Comparison of ENCODE assay signal across 14 cellular contexts in genomic region chr12:99111600-99111999, GRCh38.
A peak's percentile ranks its signal among the peaks of the same experiment; 100 is the strongest.
DNase-seq lines count a peak whose midpoint lies in the region; ATAC-seq and TF ChIP-seq lines count a peak whose summit lies in the region.
"Had no signal": no experiment of that assay in that cellular context is flagged by ENCODE, and none has a peak within 500 bp of the region (broad histone marks: within the 10 kb centered on the region; RNA-seq: fewer than 3 reads in every experiment).

No MANE protein-coding gene starts in this region.

- H3K4me3 ChIP-seq in heart right ventricle: no peak overlapping the region
- H3K4me3 ChIP-seq: sigmoid colon, stomach had no signal

- peaks cover 0 to 7% (median 0%) of the 10 kb centered on the region in 11 donors for H3K9me3 ChIP-seq in heart right ventricle
- H3K9me3 ChIP-seq: sigmoid colon, SK-N-SH had no signal

- H3K27ac ChIP-seq in foreskin keratinocyte (no peak overlapping the region), heart right ventricle (no peak overlapping the region)
- H3K27ac ChIP-seq: sigmoid colon, stomach had no signal

- no peak for TF ChIP-seq CTCF in foreskin keratinocyte (conservative IDR thresholded peaks at IDR 0.05)
- no peak for TF ChIP-seq CTCF in heart right ventricle (IDR thresholded peaks at IDR 0.05)

- H3K27me3 ChIP-seq in foreskin keratinocyte (no peaks in the 10 kb centered on the region), heart right ventricle (no peaks in the 10 kb centered on the region)
- H3K27me3 ChIP-seq: sigmoid colon, stomach had no signal

- WGBS in heart right ventricle, 2 donors: 67 to 69% methylated on average over 5 of the region's 5 CpGs

- ATAC-seq in foreskin keratinocyte (no peak), heart right ventricle (no peak), HG03159 (IDR thresholded peaks at IDR 0.05; ENCODE audit: unreplicated experiment) (no peak)
- ATAC-seq: natural killer cell treated with Interleukin-12 subunit alpha and Interleukin-12 subunit beta and Interleukin-15 and Interleukin-18, amount 100 ng/mL, for 72 hours had no signal

- H3K4me1 ChIP-seq in foreskin keratinocyte (no peaks in the 10 kb centered on the region), heart right ventricle (no peaks in the 10 kb centered on the region)
- H3K4me1 ChIP-seq: sigmoid colon, stomach had no signal

- intact Hi-C loops in posterior vena cava (cut with DNase I): no loop called here
- intact Hi-C loops in heart right ventricle (cut with DNase I): no loop called here

- DNase-seq in COR-L47 (lab: John Stamatoyannopoulos, UW): peak; percentile 85
- DNase-seq in NCI-H1105 treated with DMSO at 0.1 percent for 48 hours (lab: John Stamatoyannopoulos, UW): peak; percentile 95
- peak; percentile 13 to 87 for DNase-seq in NCI-H524 (lab: John Stamatoyannopoulos, UW)
- peak; percentile 58 for DNase-seq in cerebellar cortex (ENCODE audit: low spot score)
- no peak for DNase-seq in foreskin keratinocyte
- DNase-seq in posterior vena cava (ENCODE audit: low spot score): no peak
- no peak for DNase-seq in heart right ventricle
- DNase-seq: activated naive CD4-positive, alpha-beta T cell treated with anti-CD3 and anti-CD28 coated beads, Interleukin-2, amount 50 U/mL, for 16 hours; NK-92 treated with Interleukin-12 subunit alpha and Interleukin-12 subunit beta, amount 100 ng/mL, for 24 hours; sigmoid colon; SK-N-SH; stomach had no signal

- no peaks in the 10 kb centered on the region for H3K36me3 ChIP-seq in heart right ventricle
- H3K36me3 ChIP-seq: sigmoid colon, stomach had no signal

Comparison
In these comparisons a context has a peak if more than half of its experiments do, and no peak if none do; other contexts are left out.
1. DNase-seq: peak in COR-L47 (single experiment), NCI-H1105 treated with DMSO at 0.1 percent for 48 hours (single experiment), NCI-H524 (2 of 2) and cerebellar cortex (single experiment); none in foreskin keratinocyte (0 of 2), posterior vena cava (single experiment) and heart right ventricle (0 of 2).